In genomic region chr14:38751459-38751858, GRCh38 we compare ENCODE assay signal across 3 cellular contexts.
TF ChIP-seq lines count a peak whose summit lies in the region.

No MANE protein-coding gene starts in this region.

TF ChIP-seq in HepG2, 621 proteins besides CTCF, POLR2A, EP300 and RAD21 (continues in another document):
- no peak for TF ChIP-seq ZBTB49 (CRISPR knock-in tag; IDR thresholded peaks at IDR 0.05; ENCODE audit: borderline replicate concordance)
- TF ChIP-seq ZNF570 (CRISPR knock-in tag; IDR thresholded peaks at IDR 0.05; ENCODE audit: borderline replicate concordance), result no peak
- TF ChIP-seq MAFF (IDR thresholded peaks at IDR 0.05; ENCODE audit: low read depth, low read length), result peak; percentile 72
- TF ChIP-seq ZNF275 (CRISPR knock-in tag; IDR thresholded peaks at IDR 0.05; ENCODE audit: borderline replicate concordance), result no peak
- TF ChIP-seq PRDM10 (CRISPR knock-in tag; IDR thresholded peaks at IDR 0.05; ENCODE audit: low read depth), result no peak
- no peak for TF ChIP-seq ZMYM2 (CRISPR knock-in tag; IDR thresholded peaks at IDR 0.05)
- no peak for TF ChIP-seq ZNF24 (IDR thresholded peaks at IDR 0.05)
- TF ChIP-seq SNRNP70 (IDR thresholded peaks at IDR 0.05; ENCODE audit: low read depth, low read length), result no peak
- TF ChIP-seq ADNP (CRISPR knock-in tag; IDR thresholded peaks at IDR 0.05), result no peak

TF ChIP-seq in GM23338, 12 proteins besides CTCF, POLR2A, EP300 and RAD21:
- no peak for TF ChIP-seq ZNF114 (CRISPR knock-in tag; IDR thresholded peaks at IDR 0.05)
- no peak for TF ChIP-seq NANOG (IDR thresholded peaks at IDR 0.05; ENCODE audit: borderline replicate concordance)
- TF ChIP-seq REST (IDR thresholded peaks at IDR 0.05; ENCODE audit: unreplicated experiment), result no peak
- TF ChIP-seq ZNF462 (CRISPR knock-in tag; IDR thresholded peaks at IDR 0.05), result no peak
- TF ChIP-seq CREB1 (CRISPR knock-in tag; IDR thresholded peaks at IDR 0.05; ENCODE audit: low read depth), result no peak
- no peak for TF ChIP-seq JUNB (IDR thresholded peaks at IDR 0.05; ENCODE audit: unreplicated experiment)
- TF ChIP-seq ZNF331 (CRISPR knock-in tag; IDR thresholded peaks at IDR 0.05; ENCODE audit: low read depth), result no peak
- no peak for TF ChIP-seq ETS1 (IDR thresholded peaks at IDR 0.05)
- TF ChIP-seq EZH2phosphoT487 (IDR thresholded peaks at IDR 0.05; ENCODE audit: unreplicated experiment), result no peak

TF ChIP-seq in GM12878, 131 proteins besides CTCF, POLR2A, EP300 and RAD21:
- TF ChIP-seq KDM1A (IDR thresholded peaks at IDR 0.05; ENCODE audit: borderline replicate concordance), result no peak
- no peak for TF ChIP-seq SMC3 (IDR thresholded peaks at IDR 0.05; ENCODE audit: borderline replicate concordance, low read length)
- TF ChIP-seq CREB1 (IDR thresholded peaks at IDR 0.05; ENCODE audit: low read depth), result no peak
- no peak for TF ChIP-seq BCL11A (IDR thresholded peaks at IDR 0.05; ENCODE audit: low read depth, low read length)
- TF ChIP-seq PBX3 (IDR thresholded peaks at IDR 0.05; ENCODE audit: insufficient replicate concordance, low read depth, low read length), result no peak
- TF ChIP-seq SMAD5 (IDR thresholded peaks at IDR 0.05; ENCODE audit: low read depth), result no peak
- TF ChIP-seq SPI1 (IDR thresholded peaks at IDR 0.05; ENCODE audit: borderline replicate concordance, insufficient read depth, low read depth, low read length), result no peak
- TF ChIP-seq ZNF592 (IDR thresholded peaks at IDR 0.05), result no peak
- TF ChIP-seq BCL3 (IDR thresholded peaks at IDR 0.05; ENCODE audit: borderline replicate concordance, insufficient read depth, low read depth, low read length, poor library complexity, severe bottlenecking), result no peak
- no peak for TF ChIP-seq ZNF274 (IDR thresholded peaks at IDR 0.05; ENCODE audit: insufficient read depth, insufficient read length)
